In the genomic region with DNA sequence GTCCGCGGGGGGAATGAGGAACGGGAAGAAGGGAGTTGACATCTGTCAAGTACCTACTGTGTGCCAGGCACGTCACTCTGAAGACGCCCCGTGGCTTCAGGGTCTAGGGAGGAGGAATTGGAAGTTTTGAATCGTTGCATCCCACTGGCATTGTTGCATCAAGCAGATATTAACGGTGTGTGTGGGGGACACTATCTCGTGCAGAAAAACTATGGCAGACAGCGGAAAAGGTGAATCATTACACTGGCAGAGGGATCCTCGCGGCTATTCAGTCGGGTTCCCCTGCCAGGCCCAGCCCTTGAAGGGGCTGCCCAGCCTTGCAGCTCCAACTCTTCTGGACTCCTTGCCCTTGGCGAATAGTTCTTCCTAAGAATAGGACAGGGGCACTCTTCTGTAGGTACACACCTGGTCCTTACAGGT, we compare ENCODE assay signal across 9 cellular contexts. TPM values are rescaled to one million over a fixed set of nuclear protein-coding genes. Genes with fewer than 3 reads are reported as not detected.
DNase-seq lines count a peak whose midpoint lies in the region; ATAC-seq, FAIRE-seq and TF ChIP-seq lines count a peak whose summit lies in the region.
"Had no signal": no experiment of that assay in that cellular context is flagged by ENCODE, and none has a peak within 500 bp of the region (broad histone marks: within the 10 kb centered on the region; RNA-seq: fewer than 3 reads in every experiment).

No MANE protein-coding gene starts in this region.

- H3K4me1 ChIP-seq in adipocyte (ENCODE audit: control insufficient read depth, insufficient read depth, low read length) (peaks cover 12% of the 10 kb centered on the region), HepG2 (ENCODE audit: insufficient read depth, low read length) (peaks cover 20% of the 10 kb centered on the region)

- POLR2A ChIA-PET in HepG2 (lab: Yijun Ruan, JAX): no interaction called here

- H3K4me3 ChIP-seq in adipocyte (ENCODE audit: low read length) (peak overlapping the region; percentile 77), HepG2 (replicated peaks in 1 of 3; ENCODE audit: insufficient read depth in 1 of 3, low read depth in 2 of 3, low read length in 3 of 3) (peak overlapping the region in 2 of 3 experiments; percentile 51 to 79; a peak in 5 of 6 replicates)

- FAIRE-seq in HepG2 (lab: Jason Lieb, UNC): no peak

- peaks cover 5% of the 10 kb centered on the region for H3K27me3 ChIP-seq in adipocyte (replicated peaks; ENCODE audit: control insufficient read depth, insufficient read depth, low read length)
- H3K27me3 ChIP-seq in HepG2 (ENCODE audit: control insufficient read depth in 1 of 2, insufficient read depth in 2 of 2, low read length in 2 of 2): peaks cover 2 to 24% of the 10 kb centered on the region in 2 experiments; a peak in 3 of 5 replicates

- peak overlapping the region; percentile 80 for H3K4me2 ChIP-seq in HepG2 (ENCODE audit: low read depth, low read length)

- H3K9ac ChIP-seq in adipocyte (ENCODE audit: low read length) (no peak overlapping the region), HepG2 (ENCODE audit: insufficient read depth, low read depth, low read length) (no peak overlapping the region)

- H3K9me3 ChIP-seq in adipocyte (ENCODE audit: control insufficient read depth, low read length): no peaks in the 10 kb centered on the region
- no peaks in the 10 kb centered on the region for H3K9me3 ChIP-seq in HepG2 (ENCODE audit: low read length)

- H3K36me3 ChIP-seq in adipocyte (ENCODE audit: control insufficient read depth, insufficient read depth, low read length, severe bottlenecking) (no peaks in the 10 kb centered on the region), HepG2 (replicated peaks in 1 of 2; ENCODE audit: control insufficient read depth in 1 of 2, insufficient read depth in 2 of 2, low read length in 2 of 2) (no peaks in the 10 kb centered on the region)

- TF ChIP-seq CTCF in HepG2 (CRISPR knock-in tag; IDR thresholded peaks at IDR 0.05) (no peak), type B pancreatic cell (conservative IDR thresholded peaks at IDR 0.05) (no peak)

- peaks cover 13% of the 10 kb centered on the region for H3K4me1 Mint-ChIP-seq in activated naive CD4-positive, alpha-beta T cell treated with anti-CD3 and anti-CD28 coated beads, Interleukin-2, amount 10 ng/mL, durations not matched to agents 7 days and 5 days
- peaks cover 28% of the 10 kb centered on the region for H3K4me1 Mint-ChIP-seq in type B pancreatic cell (ENCODE audit: unreplicated experiment)

- H3K27ac Mint-ChIP-seq in activated naive CD4-positive, alpha-beta T cell treated with anti-CD3 and anti-CD28 coated beads, Interleukin-2, amount 10 ng/mL, durations not matched to agents 7 days and 5 days: no peak overlapping the region
- peak overlapping the region; percentile 58 for H3K27ac Mint-ChIP-seq in type B pancreatic cell

- BruUV-seq in HepG2 (replicated peaks; lab: Mats Ljungman, UMichigan): no TSS peak

- H3K27me3 Mint-ChIP-seq in activated naive CD4-positive, alpha-beta T cell treated with anti-CD3 and anti-CD28 coated beads, Interleukin-2, amount 10 ng/mL, durations not matched to agents 7 days and 5 days: peaks cover 39% of the 10 kb centered on the region
- peaks cover 8% of the 10 kb centered on the region for H3K27me3 Mint-ChIP-seq in type B pancreatic cell

- H3K9me3 Mint-ChIP-seq in activated naive CD4-positive, alpha-beta T cell treated with anti-CD3 and anti-CD28 coated beads, Interleukin-2, amount 10 ng/mL, durations not matched to agents 7 days and 5 days: no peaks in the 10 kb centered on the region
- H3K9me3 Mint-ChIP-seq in type B pancreatic cell: peaks cover 5% of the 10 kb centered on the region

- in situ Hi-C loops in HepG2 (cut with HindIII; ENCODE audit: extremely low pct_ligation_motif_present, low pct_unique_long_range_greater_than_20kb): loop anchor here (5.0 kb wide), 1 partner anchor 95 kb away; no protein-coding TSS in a partner anchor

- H3K27ac ChIP-seq in HepG2 (ENCODE audit: extremely low read length, insufficient read depth, low read length): no peak overlapping the region

- no peaks in the 10 kb centered on the region for H4K20me1 ChIP-seq in HepG2 (ENCODE audit: insufficient read depth, low read length)

- no peaks in the 10 kb centered on the region for H3K79me2 ChIP-seq in HepG2 (ENCODE audit: insufficient read depth, low read length)

- H3K4me3 Mint-ChIP-seq in activated naive CD4-positive, alpha-beta T cell treated with anti-CD3 and anti-CD28 coated beads, Interleukin-2, amount 10 ng/mL, durations not matched to agents 7 days and 5 days: peak overlapping the region; percentile 60
- peak overlapping the region; percentile 87 for H3K4me3 Mint-ChIP-seq in type B pancreatic cell

- WGBS in HepG2 (ENCODE audit: low lambda C conversion rate): 50% methylated on average over 14 of the region's 14 CpGs

- no peak for TF ChIP-seq RAD21 in HepG2 (CRISPR knock-in tag; IDR thresholded peaks at IDR 0.05)

- intact Hi-C loops in HepG2 (cut with micrococcal nuclease; ENCODE audit: unreplicated experiment): no loop called here

- ATAC-seq in HepG2 (no peak), GM21447 (IDR thresholded peaks at IDR 0.05; ENCODE audit: unreplicated experiment) (no peak)

- no peak for DNase-seq in activated naive CD4-positive, alpha-beta T cell treated with anti-CD3 and anti-CD28 coated beads, Interleukin-2, amount 10 ng/mL, durations not matched to agents 7 days and 5 days
- no peak for DNase-seq in activated naive CD4-positive, alpha-beta T cell (lab: John Stamatoyannopoulos, UW)
- DNase-seq in adipocyte (ENCODE audit: low read depth) (peak; percentile 11), HepG2 (ENCODE audit: low spot score) (no peak), type B pancreatic cell (ENCODE audit: extremely low spot score, unreplicated experiment) (peak; percentile 47), HPDE6-E6E7 (ENCODE audit: extremely low spot score) (no peak), OCI-M2 (lab: John Stamatoyannopoulos, UW; ENCODE audit: unreplicated experiment) (no peak)
- DNase-seq: MV-4-11 had no signal

- no peak overlapping the region for H2AFZ ChIP-seq in HepG2 (ENCODE audit: low read length)

- H3K36me3 Mint-ChIP-seq in activated naive CD4-positive, alpha-beta T cell treated with anti-CD3 and anti-CD28 coated beads, Interleukin-2, amount 10 ng/mL, durations not matched to agents 7 days and 5 days: no peaks in the 10 kb centered on the region
- H3K36me3 Mint-ChIP-seq in type B pancreatic cell: peaks cover 6% of the 10 kb centered on the region

- no peak for TF ChIP-seq POLR2A in HepG2 (IDR thresholded peaks at IDR 0.05; ENCODE audit: insufficient read depth in 1 of 2, low read depth in 2 of 2, low read length in 2 of 2)

- CTCF ChIA-PET in activated naive CD4-positive, alpha-beta T cell treated with anti-CD3 and anti-CD28 coated beads, Interleukin-2, amount 10 ng/mL, durations not matched to agents 7 days and 5 days (lab: Charles Lee): interaction anchor here (0.7 to 5.0 kb wide), 4 partner anchors 11 to 98 kb away, joined by 3 to 49 read pairs (median 4); no protein-coding TSS in a partner anchor
- CTCF ChIA-PET in HepG2 (lab: Yijun Ruan, JAX; ENCODE audit: low intra/inter-chr PET ratio, low total read pairs): interaction anchor here (1.2 kb wide), 1 partner anchor 96 kb away, joined by 3 read pairs; no protein-coding TSS in a partner anchor

- TF ChIP-seq EP300 in HepG2 (IDR thresholded peaks at IDR 0.05; ENCODE audit: low read depth in 2 of 2, low read length in 2 of 2): no peak
- TF ChIP-seq EP300 in HepG2 (CRISPR knock-in tag; IDR thresholded peaks at IDR 0.05; ENCODE audit: borderline replicate concordance): no peak

RNA-seq across cellular contexts. Expression of gene KIAA1549, which starts 1.0 kb away (rescaled TPM):
- total RNA-seq in HepG2 (2016; rRNA removed; fragmentation: Illumina TruSeq; extraction: Trizol) (1.8 TPM in 2 replicates), type B pancreatic cell (ENCODE audit: low replicate concordance) (14.0 and 24.4 TPM in 2 replicates)
- total RNA-seq in HepG2 (2016; cell fraction: cytosol; rRNA removed; fragmentation: Illumina TruSeq; extraction: Trizol; ENCODE audit: low read depth): 0.88 and 1.0 TPM in 2 replicates
- total RNA-seq in HepG2 (2016; cell fraction: insoluble cytoplasmic fraction; rRNA removed; fragmentation: Illumina TruSeq; extraction: Trizol): 1.4 and 1.8 TPM in 2 replicates
- 1.5 and 2.2 TPM in 2 replicates for total RNA-seq in HepG2 (2016; cell fraction: membrane; rRNA removed; fragmentation: Illumina TruSeq; extraction: Trizol)
- total RNA-seq in HepG2 (2016; cell fraction: nucleus; rRNA removed; fragmentation: Illumina TruSeq; extraction: Trizol): 3.1 and 3.6 TPM in 2 replicates
- polyA plus RNA-seq in HepG2 (2011; rRNA removed): 1.1 and 1.2 TPM in 2 replicates
- polyA plus RNA-seq in HepG2 (2011; cell fraction: cytosol; rRNA removed): 0.95 and 0.96 TPM in 2 replicates
- 2.4 and 2.6 TPM in 2 replicates for polyA plus RNA-seq in HepG2 (2011; cell fraction: nucleus; rRNA removed)
- polyA plus RNA-seq in HepG2 (2012): 1.3 and 2.0 TPM in 2 replicates
- polyA plus RNA-seq in HepG2 (2016; cell fraction: cytosol; fragmentation: Illumina TruSeq; extraction: Trizol; ENCODE audit: low read depth): 0.15 and 0.22 TPM in 2 replicates
- polyA plus RNA-seq in HepG2 (2016; cell fraction: insoluble cytoplasmic fraction; fragmentation: Illumina TruSeq; extraction: Trizol; ENCODE audit: low read depth): 1.5 and 1.9 TPM in 2 replicates
- 0.65 and 1.0 TPM in 2 replicates for polyA plus RNA-seq in HepG2 (2016; cell fraction: membrane; fragmentation: Illumina TruSeq; extraction: Trizol; ENCODE audit: low read depth)
- 4.3 and 4.8 TPM in 2 replicates for polyA plus RNA-seq in HepG2 (2016; cell fraction: nucleus; fragmentation: Illumina TruSeq; extraction: Trizol; ENCODE audit: insufficient read depth, low read depth)
- 4.4 and 12.3 TPM in 2 replicates for polyA minus RNA-seq in HepG2 (2011; rRNA and poly(A)+ RNA removed; ENCODE audit: low replicate concordance)
- 1.8 and 3.1 TPM in 2 replicates for polyA minus RNA-seq in HepG2 (2011; cell fraction: cytosol; rRNA and poly(A)+ RNA removed)
- polyA minus RNA-seq in HepG2 (2011; cell fraction: nucleus; rRNA and poly(A)+ RNA removed): 2.6 and 3.1 TPM in 2 replicates

RNA-seq across cellular contexts. Expression of gene ZC3HAV1L, which starts 53.6 kb away (rescaled TPM):
- 8.4 and 11.5 TPM in 2 replicates for total RNA-seq in HepG2 (2016; rRNA removed; fragmentation: Illumina TruSeq; extraction: Trizol)
- total RNA-seq in HepG2 (2016; cell fraction: cytosol; rRNA removed; fragmentation: Illumina TruSeq; extraction: Trizol; ENCODE audit: low read depth): 0.61 and 0.79 TPM in 2 replicates
- total RNA-seq in HepG2 (2016; cell fraction: insoluble cytoplasmic fraction; rRNA removed; fragmentation: Illumina TruSeq; extraction: Trizol): 9.5 and 10.9 TPM in 2 replicates
- total RNA-seq in HepG2 (2016; cell fraction: membrane; rRNA removed; fragmentation: Illumina TruSeq; extraction: Trizol): 3.9 and 4.7 TPM in 2 replicates
- 6.5 and 8.2 TPM in 2 replicates for total RNA-seq in HepG2 (2016; cell fraction: nucleus; rRNA removed; fragmentation: Illumina TruSeq; extraction: Trizol)
- polyA plus RNA-seq in HepG2 (2011; rRNA removed): 10.5 and 11.1 TPM in 2 replicates
- polyA plus RNA-seq in HepG2 (2011; cell fraction: cytosol; rRNA removed): 9.0 and 9.4 TPM in 2 replicates
- polyA plus RNA-seq in HepG2 (2011; cell fraction: nucleus; rRNA removed): 12.6 and 15.0 TPM in 2 replicates
- 3.6 and 4.2 TPM in 2 replicates for polyA plus RNA-seq in HepG2 (2012)
- 0.07 TPM in 1 of 2 replicates, not detected in the other for polyA plus RNA-seq in HepG2 (2016; cell fraction: cytosol; fragmentation: Illumina TruSeq; extraction: Trizol; ENCODE audit: low read depth)
- 4.0 and 4.1 TPM in 2 replicates for polyA plus RNA-seq in HepG2 (2016; cell fraction: insoluble cytoplasmic fraction; fragmentation: Illumina TruSeq; extraction: Trizol; ENCODE audit: low read depth)
- polyA plus RNA-seq in HepG2 (2016; cell fraction: membrane; fragmentation: Illumina TruSeq; extraction: Trizol; ENCODE audit: low read depth): 0.38 TPM in 1 of 2 replicates, not detected in the other
- 4.1 and 4.5 TPM in 2 replicates for polyA plus RNA-seq in HepG2 (2016; cell fraction: nucleus; fragmentation: Illumina TruSeq; extraction: Trizol; ENCODE audit: insufficient read depth, low read depth)
- 6.5 and 23.7 TPM in 2 replicates for polyA minus RNA-seq in HepG2 (2011; rRNA and poly(A)+ RNA removed; ENCODE audit: low replicate concordance)
- polyA minus RNA-seq in HepG2 (2011; cell fraction: cytosol; rRNA and poly(A)+ RNA removed): 24.9 and 27.7 TPM in 2 replicates
- polyA minus RNA-seq in HepG2 (2011; cell fraction: nucleus; rRNA and poly(A)+ RNA removed): 11.1 and 12.1 TPM in 2 replicates
- 3.1 and 31.3 TPM in 2 replicates for total RNA-seq in type B pancreatic cell (ENCODE audit: low replicate concordance)

Comparison
In these comparisons a context has a peak if more than half of its experiments do, and no peak if none do; other contexts are left out.
1. DNase-seq: peak in adipocyte (single experiment) and type B pancreatic cell (single experiment); none in activated naive CD4-positive, alpha-beta T cell treated with anti-CD3 and anti-CD28 coated beads, Interleukin-2, amount 10 ng/mL, durations not matched to agents 7 days and 5 days (single experiment), activated naive CD4-positive, alpha-beta T cell (0 of 4), HepG2 (single experiment), HPDE6-E6E7 (single experiment) and OCI-M2 (single experiment).